ENCODE assay signal across 10 cellular contexts in genomic region chr2:233267516-233268245, GRCh38. TPM values are rescaled to one million over a fixed set of nuclear protein-coding genes. Genes with fewer than 3 reads are reported as not detected.
DNase-seq lines count a peak whose midpoint lies in the region; ATAC-seq and TF ChIP-seq lines count a peak whose summit lies in the region.
"Had no signal": no experiment of that assay in that cellular context is flagged by ENCODE, and none has a peak within 500 bp of the region (broad histone marks: within the 10 kb centered on the region; RNA-seq: fewer than 3 reads in every experiment).

No MANE protein-coding gene starts in this region.

- H3K4me3 Mint-ChIP-seq in activated CD8-positive, alpha-beta T cell treated with anti-CD3 and anti-CD28 coated beads for 36 hours, result peak overlapping the region; percentile 60
- peak overlapping the region; percentile 86 for H3K4me3 Mint-ChIP-seq in natural killer cell

- ATAC-seq in GM18861 (IDR thresholded peaks at IDR 0.05; ENCODE audit: unreplicated experiment) (peak; percentile 82), HG03103 (IDR thresholded peaks at IDR 0.05; ENCODE audit: low read depth, unreplicated experiment) (peak; percentile 67), natural killer cell (peak; percentile 83 to 94 (median 93)), HG02763 (IDR thresholded peaks at IDR 0.05; ENCODE audit: unreplicated experiment) (no peak)
- peak; percentile 94 for ATAC-seq in activated CD8-positive, alpha-beta T cell treated with anti-CD3 and anti-CD28 coated beads for 36 hours

- peak overlapping the region; percentile 95 for H3K27ac Mint-ChIP-seq in activated CD8-positive, alpha-beta T cell treated with anti-CD3 and anti-CD28 coated beads for 36 hours
- H3K27ac Mint-ChIP-seq in natural killer cell, result peak overlapping the region; percentile 97 to 98

- CTCF ChIA-PET in activated CD8-positive, alpha-beta T cell treated with anti-CD3 and anti-CD28 coated beads for 36 hours (lab: Charles Lee), result interaction anchor here (0.6 to 2.6 kb wide), 9 partner anchors 10 to 415 kb away, joined by 3 to 24 read pairs (median 5); partner anchors contain the start of gene ATG16L1

- peaks cover 59% of the 10 kb centered on the region for H3K4me1 Mint-ChIP-seq in activated CD8-positive, alpha-beta T cell treated with anti-CD3 and anti-CD28 coated beads for 36 hours (ENCODE audit: low read depth)
- H3K4me1 Mint-ChIP-seq in natural killer cell, result peaks cover 53 to 62% of the 10 kb centered on the region in 2 donors

- H3K9me3 Mint-ChIP-seq in activated CD8-positive, alpha-beta T cell treated with anti-CD3 and anti-CD28 coated beads for 36 hours, result no peaks in the 10 kb centered on the region
- no peaks in the 10 kb centered on the region for H3K9me3 Mint-ChIP-seq in natural killer cell

- intact Hi-C loops in activated CD8-positive, alpha-beta T cell treated with anti-CD3 and anti-CD28 coated beads for 36 hours (cut with micrococcal nuclease), result loop anchor here (1.0 kb wide), 1 partner anchor 20 kb away; no protein-coding TSS in a partner anchor
- intact Hi-C loops in natural killer cell (cut with micrococcal nuclease), result no loop called here

- H3K36me3 Mint-ChIP-seq in activated CD8-positive, alpha-beta T cell treated with anti-CD3 and anti-CD28 coated beads for 36 hours (ENCODE audit: low read depth), result peaks cover 73% of the 10 kb centered on the region
- H3K36me3 Mint-ChIP-seq in natural killer cell, result peaks cover 17% of the 10 kb centered on the region

- no peak for TF ChIP-seq CTCF in activated CD8-positive, alpha-beta T cell treated with anti-CD3 and anti-CD28 coated beads for 36 hours (IDR thresholded peaks at IDR 0.05)
- TF ChIP-seq CTCF in natural killer cell (IDR thresholded peaks at IDR 0.05), result no peak

- no peaks in the 10 kb centered on the region for H3K27me3 Mint-ChIP-seq in activated CD8-positive, alpha-beta T cell treated with anti-CD3 and anti-CD28 coated beads for 36 hours
- no peaks in the 10 kb centered on the region for H3K27me3 Mint-ChIP-seq in natural killer cell (ENCODE audit: low read depth in 2 of 2)

- DNase-seq in activated CD8-positive, alpha-beta T cell treated with anti-CD3 and anti-CD28 coated beads for 36 hours, result peak; percentile 91
- DNase-seq in natural killer cell (peak; percentile 58), SKM-1 (lab: John Stamatoyannopoulos, UW; ENCODE audit: unreplicated experiment) (no peak), DMS153 treated with DMSO at 0.1 percent for 48 hours (lab: John Stamatoyannopoulos, UW; ENCODE audit: unreplicated experiment) (no peak), NCI-H187 treated with DMSO at 0.1 percent for 48 hours (lab: John Stamatoyannopoulos, UW) (no peak)

- POLR2A ChIA-PET in activated CD8-positive, alpha-beta T cell treated with anti-CD3 and anti-CD28 coated beads for 36 hours (lab: Charles Lee), result interaction anchor here (0.6 to 3.0 kb wide), 11 partner anchors 7 to 425 kb away, joined by 3 to 22 read pairs (median 3); partner anchors contain the start of gene ATG16L1

RNA-seq across cellular contexts. Expression of gene ATG16L1, which starts 16.2 kb away (rescaled TPM):
- total RNA-seq in activated CD8-positive, alpha-beta T cell treated with anti-CD3 and anti-CD28 coated beads for 36 hours, result 10 to 100 TPM; 22.1 to 24.4 TPM
- total RNA-seq in natural killer cell, result 100 to 1,000 TPM; 106 to 142 (median 117) TPM

RNA-seq across cellular contexts. Expression of gene SAG, which starts 39.9 kb away (rescaled TPM):
- total RNA-seq in activated CD8-positive, alpha-beta T cell treated with anti-CD3 and anti-CD28 coated beads for 36 hours, result not detected
- under 1 TPM; 0.11 to 0.33 (median 0.12) TPM for total RNA-seq in natural killer cell
- total RNA-seq: endothelial cell of umbilical vein, urinary bladder had no signal

Comparison
In these comparisons a context has a peak if more than half of its experiments do, and no peak if none do; other contexts are left out.
1. DNase-seq: peak in activated CD8-positive, alpha-beta T cell treated with anti-CD3 and anti-CD28 coated beads for 36 hours (single experiment) and natural killer cell (single experiment); none in SKM-1 (single experiment), DMS153 treated with DMSO at 0.1 percent for 48 hours (single experiment) and NCI-H187 treated with DMSO at 0.1 percent for 48 hours (single experiment).
2. RNA of gene ATG16L1, which starts 16.2 kb away (total RNA-seq): 106 to 142 TPM in natural killer cell; 22.1 to 24.4 TPM in activated CD8-positive, alpha-beta T cell treated with anti-CD3 and anti-CD28 coated beads for 36 hours; every median in the first group is over 4 times any median in the second.